ENCODE assay signal across 19 cellular contexts in the genomic region with DNA sequence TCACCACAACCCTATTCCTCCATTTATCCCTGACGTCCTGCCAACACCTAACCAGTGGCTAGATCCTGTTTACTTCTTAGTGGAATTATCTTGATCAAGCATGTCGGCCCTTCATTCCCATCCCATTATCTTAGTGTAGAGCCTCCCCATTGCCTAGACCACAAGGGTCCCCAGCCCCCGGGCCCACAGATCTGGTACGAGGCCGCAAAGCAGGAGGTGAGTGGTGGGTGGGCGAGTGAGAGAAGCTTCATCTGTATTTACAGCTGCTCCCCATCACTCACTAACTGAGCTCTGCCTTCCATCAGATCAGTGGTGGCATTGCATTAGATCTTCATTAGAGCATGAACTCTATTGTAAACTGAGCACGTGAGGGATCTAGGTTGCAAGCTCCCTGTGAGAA.
"Had no signal": no experiment of that assay in that cellular context is flagged by ENCODE, and none has a peak within 500 bp of the region (broad histone marks: within the 10 kb centered on the region; RNA-seq: fewer than 3 reads in every experiment).

No MANE protein-coding gene starts in this region.

- H3K4me1 ChIP-seq: testis had no signal

- H3K9me3 ChIP-seq: heart left ventricle, psoas muscle, right lobe of liver, testis, tibial nerve, upper lobe of right lung, vagina had no signal

- DNase-seq: dorsolateral prefrontal cortex; effector CD8-positive, alpha-beta T cell; heart left ventricle; hypothalamus; kidney glomerular epithelial cell; mammary epithelial cell; natural killer cell; psoas muscle; retina; right lobe of liver; stimulated activated CD4-positive, alpha-beta T cell treated with anti-CD3 and anti-CD28 coated beads, Interleukin-2, amount 100 ng/mL, for 48 hours; stimulated activated CD8-positive, alpha-beta memory T cell treated with anti-CD3 and anti-CD28 coated beads, Interleukin-4, amount 100 ng/mL, for 48 hours; stimulated activated naive CD8-positive, alpha-beta T cell treated with anti-CD3 and anti-CD28 coated beads, Interleukin-15, Interleukin-2, amounts not matched to agents 100 U/mL and 50 U/mL, for 24 hours; testis; upper lobe of right lung had no signal

- H3K27me3 ChIP-seq: dorsolateral prefrontal cortex, heart left ventricle, right lobe of liver, testis, tibial nerve, upper lobe of right lung, vagina had no signal

- H3K27ac ChIP-seq: psoas muscle, right lobe of liver, testis, upper lobe of right lung had no signal

- H3K36me3 ChIP-seq: heart left ventricle, right lobe of liver, tibial nerve, upper lobe of right lung, vagina had no signal

- H3K4me3 ChIP-seq: coronary artery, dorsolateral prefrontal cortex, heart left ventricle, psoas muscle, right lobe of liver, testis, tibial nerve, upper lobe of right lung, vagina had no signal

- ATAC-seq: heart left ventricle; natural killer cell; psoas muscle; right lobe of liver; stimulated activated effector memory CD8-positive, alpha-beta T cell treated with anti-CD3 and anti-CD28 coated beads, Interleukin-12 subunit alpha, Interleukin-12 subunit beta, amount 100 ng/mL, for 72 hours; stimulated activated naive CD8-positive, alpha-beta T cell treated with anti-CD3 and anti-CD28 coated beads, Interleukin-15, Interleukin-2, amounts not matched to agents 100 U/mL and 50 U/mL, for 24 hours; upper lobe of right lung had no signal
